16 cellular contexts compared by ENCODE assay signal in genomic region chr1:7049913-7050625, GRCh38.
DNase-seq lines count a peak whose midpoint lies in the region; ATAC-seq and TF ChIP-seq lines count a peak whose summit lies in the region.
"Had no signal": no experiment of that assay in that cellular context is flagged by ENCODE, and none has a peak within 500 bp of the region (broad histone marks: within the 10 kb centered on the region; RNA-seq: fewer than 3 reads in every experiment).

No MANE protein-coding gene starts in this region.

- no peak overlapping the region for H3K4me3 ChIP-seq in GM23338
- no peak overlapping the region for H3K4me3 ChIP-seq in neuronal stem cell (ENCODE audit: low read length in 2 of 2)
- H3K4me3 ChIP-seq: A549, BLaER1, HAP-1 had no signal

- no peaks in the 10 kb centered on the region for H3K9me3 ChIP-seq in neuronal stem cell (replicated peaks in 1 of 2; ENCODE audit: control insufficient read depth in 2 of 2, insufficient read depth in 1 of 2, low read depth in 1 of 2, low read length in 2 of 2)
- H3K9me3 ChIP-seq: A549, HAP-1 had no signal

- no peak overlapping the region for H3K9ac ChIP-seq in neuronal stem cell (ENCODE audit: low read depth, low read length, poor library complexity)
- H3K9ac ChIP-seq: BLaER1 had no signal

- H3K36me3 Mint-ChIP-seq in GM23338 (ENCODE audit: low read depth) = no peaks in the 10 kb centered on the region
- peaks cover 4% of the 10 kb centered on the region for H3K36me3 Mint-ChIP-seq in glutamatergic neuron (ENCODE audit: unreplicated experiment)
- H3K36me3 Mint-ChIP-seq: CD8-positive, alpha-beta T cell had no signal

- DNase-seq in NCI-H82 (lab: John Stamatoyannopoulos, UW) = peak; percentile 32
- DNase-seq in NCI-H82 treated with DMSO at 0.1 percent for 48 hours (lab: John Stamatoyannopoulos, UW; ENCODE audit: unreplicated experiment) = no peak
- no peak for DNase-seq in GM23338 (ENCODE audit: low spot score)
- DNase-seq in glutamatergic neuron = no peak
- DNase-seq in neuronal stem cell (ENCODE audit: low spot score) = no peak
- no peak for DNase-seq in C1 segment of cervical spinal cord (lab: John Stamatoyannopoulos, UW)
- DNase-seq: Calu3, DMS79 treated with DMSO at 0.1 percent for 48 hours, GF-D8, GOT3 had no signal

- H2BK12ac ChIP-seq in neuronal stem cell (ENCODE audit: low read length) = no peak overlapping the region

- no peak overlapping the region for H3K18ac ChIP-seq in neuronal stem cell (ENCODE audit: low read length)

- H3K14ac ChIP-seq in neuronal stem cell (ENCODE audit: low read length) = peak overlapping the region; percentile 15

- no peaks in the 10 kb centered on the region for H3F3A ChIP-seq in GM23338 (replicated peaks; ENCODE audit: low read depth)

- H3K27me3 Mint-ChIP-seq in GM23338 (ENCODE audit: insufficient read depth, low read depth, poor library complexity) = peaks cover 9% of the 10 kb centered on the region
- peaks cover 17% of the 10 kb centered on the region for H3K27me3 Mint-ChIP-seq in glutamatergic neuron (ENCODE audit: unreplicated experiment)

- no peak overlapping the region for H3K23ac ChIP-seq in neuronal stem cell (ENCODE audit: low read depth, low read length, poor library complexity)

- no CpG with 5 or more reads among the region's 25 CpGs for WGBS in neuronal stem cell (ENCODE audit: extremely low coverage in 2 of 2, insufficient read length in 2 of 2, insufficient replicate concordance in 1 of 2), 2 donors

- H3K4me1 ChIP-seq in GM23338 (ENCODE audit: insufficient read depth) (no peaks in the 10 kb centered on the region; the same call in 1 of the 2 replicates), neuronal stem cell (ENCODE audit: control insufficient read depth in 2 of 2, insufficient read depth in 1 of 2, low read depth in 1 of 2, low read length in 2 of 2) (no peaks in the 10 kb centered on the region)
- H3K4me1 ChIP-seq: HAP-1 had no signal

- H3K27ac ChIP-seq in GM23338 (ENCODE audit: low read depth) = no peak overlapping the region
- H3K27ac ChIP-seq in neuronal stem cell (replicated peaks; ENCODE audit: low read length) = no peak overlapping the region
- H3K27ac ChIP-seq: 22Rv1, A549, BLaER1 had no signal

- H3K4ac ChIP-seq in neuronal stem cell (ENCODE audit: low read length) = no peak overlapping the region

- no peak for TF ChIP-seq CTCF in GM23338 (conservative IDR thresholded peaks at IDR 0.05; ENCODE audit: low read depth in 2 of 2)
- no peak for TF ChIP-seq CTCF in glutamatergic neuron (IDR thresholded peaks at IDR 0.05; ENCODE audit: partially characterized antibody, unreplicated experiment)

- H3K4me3 Mint-ChIP-seq in GM23338 (no peak overlapping the region; the same call in 2 of the 3 replicates), glutamatergic neuron (ENCODE audit: unreplicated experiment) (peak overlapping the region; percentile 54)
- H3K4me3 Mint-ChIP-seq: CD8-positive, alpha-beta T cell had no signal

- H3K27me3 ChIP-seq in GM23338 (ENCODE audit: insufficient read depth) (no peaks in the 10 kb centered on the region), neuronal stem cell (ENCODE audit: control insufficient read depth in 3 of 3, insufficient read depth in 3 of 3, low read depth in 1 of 3, low read length in 3 of 3) (peaks cover 0 to 21% (median 0%) of the 10 kb centered on the region in 3 experiments)
- H3K27me3 ChIP-seq: BLaER1 had no signal

- H3K36me3 ChIP-seq in GM23338 (ENCODE audit: insufficient read depth) = no peaks in the 10 kb centered on the region
- no peaks in the 10 kb centered on the region for H3K36me3 ChIP-seq in neuronal stem cell (replicated peaks in 1 of 2; ENCODE audit: control insufficient read depth in 2 of 2, insufficient read depth in 2 of 2, low read length in 2 of 2)
- H3K36me3 ChIP-seq: BLaER1, HAP-1 had no signal

- H4K8ac ChIP-seq in neuronal stem cell (ENCODE audit: low read depth, low read length) = no peak overlapping the region

- no peak overlapping the region for H2BK15ac ChIP-seq in neuronal stem cell (ENCODE audit: low read length)

- H2AFZ ChIP-seq in GM23338 (no peak overlapping the region), neuronal stem cell (ENCODE audit: low read length) (no peak overlapping the region)

- no peaks in the 10 kb centered on the region for H3K9me3 Mint-ChIP-seq in GM23338
- no peaks in the 10 kb centered on the region for H3K9me3 Mint-ChIP-seq in glutamatergic neuron (ENCODE audit: unreplicated experiment)
- H3K9me3 Mint-ChIP-seq: CD8-positive, alpha-beta T cell had no signal

- no peaks in the 10 kb centered on the region for H3K79me1 ChIP-seq in neuronal stem cell (ENCODE audit: low read depth, low read length)

- H3K9me2 ChIP-seq in GM23338 (ENCODE audit: insufficient read depth) = no peaks in the 10 kb centered on the region

- no peaks in the 10 kb centered on the region for H3K79me2 ChIP-seq in GM23338 (replicated peaks; ENCODE audit: insufficient read depth)

- H2BK120ac ChIP-seq in neuronal stem cell (ENCODE audit: low read depth, low read length) = no peak overlapping the region

- no peak overlapping the region for H2AK5ac ChIP-seq in neuronal stem cell (ENCODE audit: low read depth, low read length)

- H2BK5ac ChIP-seq in neuronal stem cell (ENCODE audit: low read length) = no peak overlapping the region

- H3K4me2 ChIP-seq in GM23338 (no peak overlapping the region), neuronal stem cell (ENCODE audit: insufficient read depth, low read length, poor library complexity, severe bottlenecking) (no peak overlapping the region)
- H3K4me2 ChIP-seq: A549, BLaER1 had no signal

- H3K27ac Mint-ChIP-seq in GM23338 (peak overlapping the region; percentile 37; the same call in 1 of the 2 replicates), glutamatergic neuron (ENCODE audit: unreplicated experiment) (no peak overlapping the region)
- H3K27ac Mint-ChIP-seq: CD8-positive, alpha-beta T cell had no signal

- ATAC-seq in GM23338 = no peak
- ATAC-seq in HG02884 (IDR thresholded peaks at IDR 0.05; ENCODE audit: unreplicated experiment) = no peak
- ATAC-seq: A549; CD8-positive, alpha-beta T cell had no signal

- H4K91ac ChIP-seq in neuronal stem cell (ENCODE audit: low read depth, low read length, poor library complexity) = no peak overlapping the region

- H3K4me1 Mint-ChIP-seq in GM23338 (peaks cover 10% of the 10 kb centered on the region), glutamatergic neuron (ENCODE audit: low read depth, unreplicated experiment) (peaks cover 19% of the 10 kb centered on the region)

- H4K20me1 ChIP-seq in GM23338 (replicated peaks; ENCODE audit: insufficient read depth) = no peaks in the 10 kb centered on the region

TF ChIP-seq in GM23338, 12 proteins besides CTCF, POLR2A, EP300 and RAD21 (continues in another document):
- TF ChIP-seq, protein P1, sequence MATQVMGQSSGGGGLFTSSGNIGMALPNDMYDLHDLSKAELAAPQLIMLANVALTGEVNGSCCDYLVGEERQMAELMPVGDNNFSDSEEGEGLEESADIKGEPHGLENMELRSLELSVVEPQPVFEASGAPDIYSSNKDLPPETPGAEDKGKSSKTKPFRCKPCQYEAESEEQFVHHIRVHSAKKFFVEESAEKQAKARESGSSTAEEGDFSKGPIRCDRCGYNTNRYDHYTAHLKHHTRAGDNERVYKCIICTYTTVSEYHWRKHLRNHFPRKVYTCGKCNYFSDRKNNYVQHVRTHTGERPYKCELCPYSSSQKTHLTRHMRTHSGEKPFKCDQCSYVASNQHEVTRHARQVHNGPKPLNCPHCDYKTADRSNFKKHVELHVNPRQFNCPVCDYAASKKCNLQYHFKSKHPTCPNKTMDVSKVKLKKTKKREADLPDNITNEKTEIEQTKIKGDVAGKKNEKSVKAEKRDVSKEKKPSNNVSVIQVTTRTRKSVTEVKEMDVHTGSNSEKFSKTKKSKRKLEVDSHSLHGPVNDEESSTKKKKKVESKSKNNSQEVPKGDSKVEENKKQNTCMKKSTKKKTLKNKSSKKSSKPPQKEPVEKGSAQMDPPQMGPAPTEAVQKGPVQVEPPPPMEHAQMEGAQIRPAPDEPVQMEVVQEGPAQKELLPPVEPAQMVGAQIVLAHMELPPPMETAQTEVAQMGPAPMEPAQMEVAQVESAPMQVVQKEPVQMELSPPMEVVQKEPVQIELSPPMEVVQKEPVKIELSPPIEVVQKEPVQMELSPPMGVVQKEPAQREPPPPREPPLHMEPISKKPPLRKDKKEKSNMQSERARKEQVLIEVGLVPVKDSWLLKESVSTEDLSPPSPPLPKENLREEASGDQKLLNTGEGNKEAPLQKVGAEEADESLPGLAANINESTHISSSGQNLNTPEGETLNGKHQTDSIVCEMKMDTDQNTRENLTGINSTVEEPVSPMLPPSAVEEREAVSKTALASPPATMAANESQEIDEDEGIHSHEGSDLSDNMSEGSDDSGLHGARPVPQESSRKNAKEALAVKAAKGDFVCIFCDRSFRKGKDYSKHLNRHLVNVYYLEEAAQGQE (IDR thresholded peaks at IDR 0.05; ENCODE audit: unreplicated experiment) = no peak
- TF ChIP-seq EZH2 (IDR thresholded peaks at IDR 0.05; ENCODE audit: low read depth, unreplicated experiment) (no peak), CREB1 (CRISPR knock-in tag; IDR thresholded peaks at IDR 0.05; ENCODE audit: low read depth) (no peak), JUNB (IDR thresholded peaks at IDR 0.05; ENCODE audit: unreplicated experiment) (no peak), ZNF331 (CRISPR knock-in tag; IDR thresholded peaks at IDR 0.05; ENCODE audit: low read depth) (no peak)
